ENCODE assay signal across 1 cellular context in genomic region chr1:67664048-67664447, GRCh38.
TF ChIP-seq lines count a peak whose summit lies in the region.

No MANE protein-coding gene starts in this region.

TF ChIP-seq in HepG2, 621 proteins besides CTCF, POLR2A, EP300 and RAD21 (continued from another document and continues in another):
- TF ChIP-seq GMEB2 (CRISPR knock-in tag; IDR thresholded peaks at IDR 0.05; ENCODE audit: low read depth): no peak
- no peak for TF ChIP-seq PHF5A (CRISPR knock-in tag; IDR thresholded peaks at IDR 0.05; ENCODE audit: low read depth, unreplicated experiment)
- TF ChIP-seq ZNF709 (CRISPR knock-in tag; IDR thresholded peaks at IDR 0.05): no peak
- no peak for TF ChIP-seq ZNF253 (CRISPR knock-in tag; IDR thresholded peaks at IDR 0.05; ENCODE audit: borderline replicate concordance)
- TF ChIP-seq, protein P1, sequence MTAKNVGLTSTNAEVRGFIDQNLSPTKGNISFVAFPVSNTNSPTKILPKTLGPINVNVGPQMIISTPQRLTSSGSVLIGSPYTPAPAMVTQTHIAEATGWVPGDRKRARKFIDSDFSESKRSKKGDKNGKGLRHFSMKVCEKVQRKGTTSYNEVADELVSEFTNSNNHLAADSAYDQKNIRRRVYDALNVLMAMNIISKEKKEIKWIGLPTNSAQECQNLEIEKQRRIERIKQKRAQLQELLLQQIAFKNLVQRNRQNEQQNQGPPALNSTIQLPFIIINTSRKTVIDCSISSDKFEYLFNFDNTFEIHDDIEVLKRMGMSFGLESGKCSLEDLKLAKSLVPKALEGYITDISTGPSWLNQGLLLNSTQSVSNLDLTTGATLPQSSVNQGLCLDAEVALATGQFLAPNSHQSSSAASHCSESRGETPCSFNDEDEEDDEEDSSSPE (CRISPR knock-in tag; IDR thresholded peaks at IDR 0.05): no peak
- no peak for TF ChIP-seq IRF9 (CRISPR knock-in tag; IDR thresholded peaks at IDR 0.05; ENCODE audit: borderline replicate concordance)
- no peak for TF ChIP-seq ZNF776 (CRISPR knock-in tag; IDR thresholded peaks at IDR 0.05)
- TF ChIP-seq ZNF12 (CRISPR knock-in tag; IDR thresholded peaks at IDR 0.05): no peak
- TF ChIP-seq ZMYM4 (CRISPR knock-in tag; IDR thresholded peaks at IDR 0.05): no peak
- no peak for TF ChIP-seq MYC (CRISPR knock-in tag; IDR thresholded peaks at IDR 0.05; ENCODE audit: borderline replicate concordance)
- no peak for TF ChIP-seq SMAD9 (CRISPR knock-in tag; IDR thresholded peaks at IDR 0.05)
- no peak for TF ChIP-seq SP2 (CRISPR knock-in tag; IDR thresholded peaks at IDR 0.05)
- TF ChIP-seq, protein P2, sequence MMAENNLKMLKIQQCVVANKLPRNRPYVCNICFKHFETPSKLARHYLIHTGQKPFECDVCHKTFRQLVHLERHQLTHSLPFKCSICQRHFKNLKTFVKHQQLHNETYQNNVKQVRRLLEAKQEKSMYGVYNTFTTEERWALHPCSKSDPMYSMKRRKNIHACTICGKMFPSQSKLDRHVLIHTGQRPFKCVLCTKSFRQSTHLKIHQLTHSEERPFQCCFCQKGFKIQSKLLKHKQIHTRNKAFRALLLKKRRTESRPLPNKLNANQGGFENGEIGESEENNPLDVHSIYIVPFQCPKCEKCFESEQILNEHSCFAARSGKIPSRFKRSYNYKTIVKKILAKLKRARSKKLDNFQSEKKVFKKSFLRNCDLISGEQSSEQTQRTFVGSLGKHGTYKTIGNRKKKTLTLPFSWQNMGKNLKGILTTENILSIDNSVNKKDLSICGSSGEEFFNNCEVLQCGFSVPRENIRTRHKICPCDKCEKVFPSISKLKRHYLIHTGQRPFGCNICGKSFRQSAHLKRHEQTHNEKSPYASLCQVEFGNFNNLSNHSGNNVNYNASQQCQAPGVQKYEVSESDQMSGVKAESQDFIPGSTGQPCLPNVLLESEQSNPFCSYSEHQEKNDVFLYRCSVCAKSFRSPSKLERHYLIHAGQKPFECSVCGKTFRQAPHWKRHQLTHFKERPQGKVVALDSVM (CRISPR knock-in tag; IDR thresholded peaks at IDR 0.05): no peak
- no peak for TF ChIP-seq PHF21A (CRISPR knock-in tag; IDR thresholded peaks at IDR 0.05)
- TF ChIP-seq ZBTB10 (CRISPR knock-in tag; IDR thresholded peaks at IDR 0.05; ENCODE audit: borderline replicate concordance): no peak
- TF ChIP-seq, protein P3, sequence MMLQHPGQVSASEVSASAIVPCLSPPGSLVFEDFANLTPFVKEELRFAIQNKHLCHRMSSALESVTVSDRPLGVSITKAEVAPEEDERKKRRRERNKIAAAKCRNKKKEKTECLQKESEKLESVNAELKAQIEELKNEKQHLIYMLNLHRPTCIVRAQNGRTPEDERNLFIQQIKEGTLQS (CRISPR knock-in tag; IDR thresholded peaks at IDR 0.05): no peak
- TF ChIP-seq, protein P4, sequence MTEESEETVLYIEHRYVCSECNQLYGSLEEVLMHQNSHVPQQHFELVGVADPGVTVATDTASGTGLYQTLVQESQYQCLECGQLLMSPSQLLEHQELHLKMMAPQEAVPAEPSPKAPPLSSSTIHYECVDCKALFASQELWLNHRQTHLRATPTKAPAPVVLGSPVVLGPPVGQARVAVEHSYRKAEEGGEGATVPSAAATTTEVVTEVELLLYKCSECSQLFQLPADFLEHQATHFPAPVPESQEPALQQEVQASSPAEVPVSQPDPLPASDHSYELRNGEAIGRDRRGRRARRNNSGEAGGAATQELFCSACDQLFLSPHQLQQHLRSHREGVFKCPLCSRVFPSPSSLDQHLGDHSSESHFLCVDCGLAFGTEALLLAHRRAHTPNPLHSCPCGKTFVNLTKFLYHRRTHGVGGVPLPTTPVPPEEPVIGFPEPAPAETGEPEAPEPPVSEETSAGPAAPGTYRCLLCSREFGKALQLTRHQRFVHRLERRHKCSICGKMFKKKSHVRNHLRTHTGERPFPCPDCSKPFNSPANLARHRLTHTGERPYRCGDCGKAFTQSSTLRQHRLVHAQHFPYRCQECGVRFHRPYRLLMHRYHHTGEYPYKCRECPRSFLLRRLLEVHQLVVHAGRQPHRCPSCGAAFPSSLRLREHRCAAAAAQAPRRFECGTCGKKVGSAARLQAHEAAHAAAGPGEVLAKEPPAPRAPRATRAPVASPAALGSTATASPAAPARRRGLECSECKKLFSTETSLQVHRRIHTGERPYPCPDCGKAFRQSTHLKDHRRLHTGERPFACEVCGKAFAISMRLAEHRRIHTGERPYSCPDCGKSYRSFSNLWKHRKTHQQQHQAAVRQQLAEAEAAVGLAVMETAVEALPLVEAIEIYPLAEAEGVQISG (CRISPR knock-in tag; IDR thresholded peaks at IDR 0.05): no peak
- no peak for TF ChIP-seq SNAPC4 (CRISPR knock-in tag; IDR thresholded peaks at IDR 0.05)
- no peak for TF ChIP-seq ZNF775 (CRISPR knock-in tag; IDR thresholded peaks at IDR 0.05; ENCODE audit: borderline replicate concordance)
- no peak for TF ChIP-seq POLR2AphosphoS5 (IDR thresholded peaks at IDR 0.05; ENCODE audit: low read depth, low read length)
- TF ChIP-seq PTBP1 (IDR thresholded peaks at IDR 0.05; ENCODE audit: low read depth, low read length, poor library complexity, severe bottlenecking): no peak
- no peak for TF ChIP-seq PAF1 (CRISPR knock-in tag; IDR thresholded peaks at IDR 0.05)
- TF ChIP-seq ZNF446 (CRISPR knock-in tag; IDR thresholded peaks at IDR 0.05): no peak
- TF ChIP-seq ZNF367 (CRISPR knock-in tag; IDR thresholded peaks at IDR 0.05; ENCODE audit: borderline replicate concordance): no peak
- TF ChIP-seq MTF1 (CRISPR knock-in tag; IDR thresholded peaks at IDR 0.05): no peak
- no peak for TF ChIP-seq SKI (IDR thresholded peaks at IDR 0.05; ENCODE audit: partially characterized antibody)
- no peak for TF ChIP-seq ZNF687 (CRISPR knock-in tag; IDR thresholded peaks at IDR 0.05)
- TF ChIP-seq, protein P5, sequence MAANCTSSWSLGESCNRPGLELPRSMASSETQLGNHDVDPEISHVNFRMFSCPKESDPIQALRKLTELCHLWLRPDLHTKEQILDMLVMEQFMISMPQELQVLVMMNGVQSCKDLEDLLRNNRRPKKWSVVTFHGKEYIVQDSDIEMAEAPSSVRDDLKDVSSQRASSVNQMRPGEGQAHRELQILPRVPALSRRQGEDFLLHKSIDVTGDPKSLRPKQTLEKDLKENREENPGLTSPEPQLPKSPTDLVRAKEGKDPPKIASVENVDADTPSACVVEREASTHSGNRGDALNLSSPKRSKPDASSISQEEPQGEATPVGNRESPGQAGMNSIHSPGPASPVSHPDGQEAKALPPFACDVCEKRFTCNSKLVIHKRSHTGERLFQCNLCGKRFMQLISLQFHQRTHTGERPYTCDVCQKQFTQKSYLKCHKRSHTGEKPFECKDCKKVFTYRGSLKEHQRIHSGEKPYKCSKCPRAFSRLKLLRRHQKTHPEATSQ (CRISPR knock-in tag; IDR thresholded peaks at IDR 0.05; ENCODE audit: borderline replicate concordance): no peak
